ENCODE assay signal across 10 cellular contexts in the genomic region with DNA sequence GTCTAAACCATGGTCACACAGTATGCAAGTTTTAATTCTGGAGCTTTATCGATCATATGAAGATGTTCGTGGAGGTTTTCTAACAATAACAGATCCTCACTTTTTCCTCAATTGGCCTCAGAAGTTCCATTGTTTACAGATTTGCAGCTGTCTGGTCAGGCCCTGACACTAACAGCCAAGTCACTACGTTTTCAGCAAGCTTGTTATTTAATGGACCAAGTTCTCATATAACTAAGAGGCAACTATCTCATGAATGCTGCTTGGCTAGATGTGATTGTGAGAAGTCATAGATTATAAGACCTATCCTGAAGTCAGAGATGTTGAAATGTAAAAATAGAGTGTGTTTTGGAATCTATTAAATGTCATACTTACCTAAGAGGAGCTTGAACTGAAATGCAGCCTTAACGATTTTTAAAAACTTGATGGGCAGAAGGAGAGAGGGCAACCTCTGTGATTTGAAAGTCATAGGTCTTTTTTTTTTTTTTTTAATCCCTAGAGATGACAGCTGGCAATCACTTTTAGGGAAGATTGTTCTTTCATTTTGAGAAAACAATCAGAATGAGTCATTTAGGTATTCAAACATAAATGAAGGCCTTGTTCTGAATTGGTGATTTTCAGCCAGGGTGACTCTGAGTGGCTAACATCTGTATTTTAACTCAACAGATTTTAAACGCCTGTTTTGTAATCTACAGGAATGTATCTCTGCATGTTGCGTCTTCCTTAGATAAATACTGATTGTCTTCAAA.
A peak's percentile ranks its signal among the peaks of the same experiment; 100 is the strongest.
DNase-seq lines count a peak whose midpoint lies in the region; ATAC-seq and TF ChIP-seq lines count a peak whose summit lies in the region.
"Had no signal": no experiment of that assay in that cellular context is flagged by ENCODE, and none has a peak within 500 bp of the region (broad histone marks: within the 10 kb centered on the region; RNA-seq: fewer than 3 reads in every experiment).

No MANE protein-coding gene starts in this region.

- in situ Hi-C loops in GM13977 (cut with MboI; ENCODE audit: low pct_unique_long_range_greater_than_20kb, low sequenced_read_pairs, unreplicated experiment) (no loop called here), HAP-1 (cut with MboI; ENCODE audit: low sequenced_read_pairs) (no loop called here)

- H3K4me3 ChIP-seq in HAP-1: no peak overlapping the region

- TF ChIP-seq CTCF in GM13977 (IDR thresholded peaks at IDR 0.05; ENCODE audit: extremely low read depth, insufficient read depth, missing control alignments) (no peak), GM20000 (IDR thresholded peaks at IDR 0.05; ENCODE audit: extremely low read depth, missing control alignments) (no peak), RWPE1 (conservative IDR thresholded peaks at IDR 0.05; ENCODE audit: low read depth) (no peak)

- ATAC-seq in HG03108 (IDR thresholded peaks at IDR 0.05; ENCODE audit: unreplicated experiment): peak; percentile 69

- H3K27me3 ChIP-seq in HAP-1 (ENCODE audit: low read depth): no peaks in the 10 kb centered on the region

- no peaks in the 10 kb centered on the region for H3K4me1 ChIP-seq in HAP-1

- no peak overlapping the region for H3K27ac ChIP-seq in RWPE1

- CTCF ChIA-PET in RWPE1 (lab: Yijun Ruan, JAX): no interaction called here

- POLR2A ChIA-PET in RWPE1 (lab: Yijun Ruan, JAX; ENCODE audit: low non-redundant PET): no interaction called here

- no peaks in the 10 kb centered on the region for H3K36me3 ChIP-seq in HAP-1 (replicated peaks)

- DNase-seq in GM13977 (ENCODE audit: low spot score) (peak; percentile 23), GM20000 (ENCODE audit: low spot score) (peak; percentile 27), germinal center (ENCODE audit: low spot score) (peak; percentile 23), RWPE1 (ENCODE audit: low spot score) (no peak), HAP-1 (ENCODE audit: low spot score in 2 of 2) (no peak), islet precursor cell (no peak), cerebellar cortex (ENCODE audit: low spot score) (no peak)
- DNase-seq: activated effector memory CD4-positive, alpha-beta T cell treated with Interleukin-2 at 50 U/mL for 16 hours; NCI-H1417 treated with DMSO at 0.1 percent for 48 hours had no signal

- H3K9me3 ChIP-seq in HAP-1: no peaks in the 10 kb centered on the region

Comparison
In these comparisons a context has a peak if more than half of its experiments do, and no peak if none do; other contexts are left out.
1. DNase-seq: peak in GM13977 (single experiment), GM20000 (single experiment) and germinal center (single experiment); none in RWPE1 (single experiment), HAP-1 (0 of 2), islet precursor cell (single experiment) and cerebellar cortex (single experiment).